ENCODE assay signal across 18 cellular contexts in the genomic region with DNA sequence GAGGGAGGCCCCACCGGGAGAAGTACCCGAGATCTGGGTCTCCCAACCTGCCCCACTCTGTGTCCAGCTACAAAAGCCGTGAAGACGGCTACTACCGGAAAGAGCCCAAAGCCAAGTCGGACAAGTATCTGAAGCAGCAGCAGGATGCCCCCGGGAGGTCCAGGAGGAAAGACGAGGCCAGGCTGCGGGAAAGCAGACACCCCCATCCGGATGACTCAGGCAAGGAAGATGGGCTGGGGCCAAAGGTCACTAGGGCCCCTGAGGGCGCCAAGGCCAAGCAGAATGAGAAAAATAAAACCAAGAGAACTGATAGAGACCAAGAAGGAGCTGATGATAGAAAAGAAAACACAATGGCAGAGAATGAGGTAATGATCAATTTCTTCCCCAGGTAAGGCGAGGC.
"Had no signal": no experiment of that assay in that cellular context is flagged by ENCODE, and none has a peak within 500 bp of the region (broad histone marks: within the 10 kb centered on the region; RNA-seq: fewer than 3 reads in every experiment).

No MANE protein-coding gene starts in this region.

- H3K36me3 ChIP-seq: colonic mucosa, esophagus squamous epithelium, prostate gland, spleen, stomach, transverse colon had no signal

- H2AFZ ChIP-seq: parathyroid adenoma had no signal

- H3K4me1 ChIP-seq: colonic mucosa, foreskin keratinocyte, prostate gland had no signal

- H3K27ac ChIP-seq: colonic mucosa, esophagus squamous epithelium, foreskin keratinocyte, parathyroid adenoma, prostate gland, spleen, stomach, thoracic aorta, transverse colon had no signal

- H3K4me3 Mint-ChIP-seq: naive thymus-derived CD4-positive, alpha-beta T cell; stimulated activated memory B cell treated with anti-CD40 and anti-IgM and Interleukin-4, amounts not matched to agents 10 μg/mL and 1 μg/mL and 100 μg/mL, for 72 hours had no signal

- H3K9ac ChIP-seq: parathyroid adenoma had no signal

- H3K27ac Mint-ChIP-seq: stimulated activated memory B cell treated with anti-CD40 and anti-IgM and Interleukin-4, amounts not matched to agents 10 μg/mL and 1 μg/mL and 100 μg/mL, for 72 hours had no signal

- H3K9me3 ChIP-seq: colonic mucosa, esophagus squamous epithelium, prostate gland, spleen, stomach, thoracic aorta, transverse colon had no signal

- H3K36me3 Mint-ChIP-seq: naive thymus-derived CD4-positive, alpha-beta T cell; stimulated activated memory B cell treated with anti-CD40 and anti-IgM and Interleukin-4, amounts not matched to agents 10 μg/mL and 1 μg/mL and 100 μg/mL, for 72 hours had no signal

- H3K9me3 Mint-ChIP-seq: naive thymus-derived CD4-positive, alpha-beta T cell; stimulated activated memory B cell treated with anti-CD40 and anti-IgM and Interleukin-4, amounts not matched to agents 10 μg/mL and 1 μg/mL and 100 μg/mL, for 72 hours had no signal

- H3K4me3 ChIP-seq: colonic mucosa, esophagus squamous epithelium, prostate gland, spleen, stomach, thoracic aorta, transverse colon had no signal

- H3K27me3 Mint-ChIP-seq: naive thymus-derived CD4-positive, alpha-beta T cell; stimulated activated memory B cell treated with anti-CD40 and anti-IgM and Interleukin-4, amounts not matched to agents 10 μg/mL and 1 μg/mL and 100 μg/mL, for 72 hours had no signal

- DNase-seq: colonic mucosa; dermis blood vessel endothelial cell; esophagus squamous epithelium; foreskin keratinocyte; mammary epithelial cell; naive thymus-derived CD4-positive, alpha-beta T cell; occipital lobe; spleen; stimulated activated CD4-positive, alpha-beta T cell treated with anti-CD3 and anti-CD28 coated beads, Interleukin-15, amount 100 ng/mL, for 24 hours; stimulated activated CD4-positive, alpha-beta T cell treated with anti-CD3 and anti-CD28 coated beads, Interleukin-1b, Interleukin-23, amount 100 ng/mL, for 48 hours; stimulated activated CD4-positive, alpha-beta T cell treated with anti-CD3 and anti-CD28 coated beads, Interleukin-4, amount 100 ng/mL, for 24 hours; stomach; transverse colon had no signal

- ATAC-seq: foreskin keratinocyte; naive thymus-derived CD4-positive, alpha-beta T cell; sciatic nerve; stimulated activated memory B cell treated with anti-CD40 and anti-IgM and Interleukin-4, amounts not matched to agents 10 μg/mL and 1 μg/mL and 100 μg/mL, for 72 hours had no signal

- H3K27me3 ChIP-seq: colonic mucosa, esophagus squamous epithelium, spleen, stomach, transverse colon had no signal
